In genomic region chr9:4741365-4742031, GRCh38 we compare ENCODE assay signal across 1 cellular context.
TF ChIP-seq lines count a peak whose summit lies in the region.

No MANE protein-coding gene starts in this region.

TF ChIP-seq in GM12878, 131 proteins besides CTCF, POLR2A, EP300 and RAD21 (continued from another document):
- TF ChIP-seq MXI1 (IDR thresholded peaks at IDR 0.05; ENCODE audit: low read depth, low read length) (peak; percentile 3; the same call in 1 of the 2 replicates), ZNF217 (IDR thresholded peaks at IDR 0.05) (no peak), HDGF (IDR thresholded peaks at IDR 0.05) (peak; percentile 92)
